Comparison of ENCODE assay signal across 33 cellular contexts in genomic region chr3:114567774-114568173, GRCh38.
DNase-seq lines count a peak whose midpoint lies in the region; ATAC-seq, FAIRE-seq and TF ChIP-seq lines count a peak whose summit lies in the region.
"Had no signal": no experiment of that assay in that cellular context is flagged by ENCODE, and none has a peak within 500 bp of the region (broad histone marks: within the 10 kb centered on the region; RNA-seq: fewer than 3 reads in every experiment).

No MANE protein-coding gene starts in this region.

- POLR2A ChIA-PET in WTC11 (lab: Charles Lee) = no interaction called here

- no peak for DNase-seq in Right ventricle myocardium superior
- DNase-seq in right atrium auricular region (ENCODE audit: low spot score) = no peak
- DNase-seq in WTC11 (ENCODE audit: low spot score) = no peak
- DNase-seq in left lobe of liver (ENCODE audit: low spot score) = peak; percentile 59
- no peak for DNase-seq in NCI-H1048 (lab: John Stamatoyannopoulos, UW)
- DNase-seq in DMS153 (lab: John Stamatoyannopoulos, UW) = no peak
- no peak for DNase-seq in RCC 7860 (ENCODE audit: low spot score)
- DNase-seq in MM.1S = no peak
- DNase-seq: activated CD4-positive, alpha-beta T cell treated with anti-CD3 and anti-CD28 coated beads for 36 hours; amniotic stem cell; CD4-positive, CD25-positive, alpha-beta regulatory T cell; dorsolateral prefrontal cortex; EL; foreskin melanocyte; GM23248; heart right ventricle; IMR-90; NCI-H1092; NCI-H2029 treated with DMSO at 0.1 percent for 48 hours; NCI-H446 treated with DMSO at 0.1 percent for 48 hours; NK-92 treated with Interleukin-12 subunit alpha and Interleukin-12 subunit beta, amount 100 ng/mL, for 24 hours; PC-9; SIG-M5; sigmoid colon; stimulated activated CD4-positive, alpha-beta T cell treated with anti-CD3 and anti-CD28 coated beads, Interleukin-4, amount 100 ng/mL, for 24 hours; thyroid gland had no signal

- intact Hi-C loops in Right ventricle myocardium superior (cut with DNase I) = no loop called here

- FAIRE-seq in RCC 7860 (lab: Jason Lieb, UNC) = no peak
- FAIRE-seq: A549 had no signal

- peaks cover 7% of the 10 kb centered on the region for H3K9me3 Mint-ChIP-seq in WTC11
- H3K9me3 Mint-ChIP-seq: T-helper 2 cell treated with Interferon-gamma antibody and Interleukin-4, amounts not matched to agents 5 μg/mL and 100 μg/mL, for 36 hours had no signal

- H3K4me1 Mint-ChIP-seq in WTC11 = peaks cover 61% of the 10 kb centered on the region

- H3K27me3 Mint-ChIP-seq in WTC11 (ENCODE audit: low read depth) = no peaks in the 10 kb centered on the region
- H3K27me3 Mint-ChIP-seq: activated CD4-positive, alpha-beta T cell treated with anti-CD3 and anti-CD28 coated beads for 36 hours; activated naive CD4-positive, alpha-beta T cell treated with anti-CD3 and anti-CD28 coated beads, Interleukin-2, amount 50 U/mL, for 24 hours; brain; CD4-positive, CD25-positive, alpha-beta regulatory T cell; memory B cell had no signal

- no peak overlapping the region for H3K4me3 Mint-ChIP-seq in WTC11
- H3K4me3 Mint-ChIP-seq: activated CD4-positive, alpha-beta T cell treated with anti-CD3 and anti-CD28 coated beads for 36 hours; activated naive CD4-positive, alpha-beta T cell treated with anti-CD3 and anti-CD28 coated beads, Interleukin-2, amount 50 U/mL, for 24 hours; brain; CD4-positive, CD25-positive, alpha-beta regulatory T cell; memory B cell; T-helper 2 cell treated with Interferon-gamma antibody and Interleukin-4, amounts not matched to agents 5 μg/mL and 100 μg/mL, for 36 hours had no signal

- H3K4me3 ChIP-seq in right atrium auricular region (no peak overlapping the region), MM.1S (ENCODE audit: low read length) (no peak overlapping the region)
- H3K4me3 ChIP-seq: A549, dorsolateral prefrontal cortex, GM23248, heart right ventricle, PC-9, sigmoid colon, thyroid gland, vagina had no signal

- H3K27ac ChIP-seq in right atrium auricular region = no peak overlapping the region
- no peak overlapping the region for H3K27ac ChIP-seq in MM.1S (ENCODE audit: low read length)
- H3K27ac ChIP-seq: A549, dorsolateral prefrontal cortex, GM23248, neutrophil, PC-9, sigmoid colon, thyroid gland, vagina had no signal

- 0 out of 2 replicates have a peak, but pooled peaks cover 2% of the 10 kb centered on the region for H3K36me3 Mint-ChIP-seq in WTC11

- no peaks in the 10 kb centered on the region for H3K36me3 ChIP-seq in right atrium auricular region
- no peaks in the 10 kb centered on the region for H3K36me3 ChIP-seq in MM.1S (replicated peaks; ENCODE audit: insufficient read depth, low read length)
- H3K36me3 ChIP-seq: neutrophil, sigmoid colon, thyroid gland, vagina had no signal

- H3F3A ChIP-seq in MM.1S (ENCODE audit: insufficient read depth, low read length) = peaks cover 12% of the 10 kb centered on the region

- TF ChIP-seq CTCF in right atrium auricular region (IDR thresholded peaks at IDR 0.05) = no peak
- no peak for TF ChIP-seq CTCF in WTC11 (IDR thresholded peaks at IDR 0.05)
- no peak for TF ChIP-seq CTCF in MM.1S (IDR thresholded peaks at IDR 0.05; ENCODE audit: low read length)

- H3K4me2 ChIP-seq in MM.1S (ENCODE audit: low read depth, low read length) = no peak overlapping the region
- H3K4me2 ChIP-seq: A549, PC-9 had no signal

- no peak overlapping the region for H3K9ac ChIP-seq in MM.1S (ENCODE audit: low read length)
- H3K9ac ChIP-seq: GM23248 had no signal

- peaks cover 0 to 60% of the 10 kb centered on the region in 2 donors for H3K4me1 ChIP-seq in right atrium auricular region
- H3K4me1 ChIP-seq in MM.1S (ENCODE audit: low read length) = peaks cover 22% of the 10 kb centered on the region
- H3K4me1 ChIP-seq: A549 had no signal

- H3K9me3 ChIP-seq in right atrium auricular region (no peaks in the 10 kb centered on the region), MM.1S (replicated peaks; ENCODE audit: insufficient read depth, low read length) (no peaks in the 10 kb centered on the region)
- H3K9me3 ChIP-seq: A549, neutrophil, sigmoid colon, thyroid gland, vagina had no signal

- no peak overlapping the region for H3K27ac Mint-ChIP-seq in WTC11
- H3K27ac Mint-ChIP-seq: activated CD4-positive, alpha-beta T cell treated with anti-CD3 and anti-CD28 coated beads for 36 hours; activated naive CD4-positive, alpha-beta T cell treated with anti-CD3 and anti-CD28 coated beads, Interleukin-2, amount 50 U/mL, for 24 hours; CD4-positive, CD25-positive, alpha-beta regulatory T cell; memory B cell; T-helper 2 cell treated with Interferon-gamma antibody and Interleukin-4, amounts not matched to agents 5 μg/mL and 100 μg/mL, for 36 hours had no signal

- peak; percentile 15 for ATAC-seq in Right ventricle myocardium superior (ENCODE audit: poor library complexity)
- ATAC-seq in WTC11 = peak; percentile 33
- ATAC-seq in left lobe of liver = peak; percentile 79
- ATAC-seq: A549; activated CD4-positive, alpha-beta T cell treated with anti-CD3 and anti-CD28 coated beads for 36 hours had no signal

- CTCF ChIA-PET in WTC11 (lab: Charles Lee) = no interaction called here

- no peaks in the 10 kb centered on the region for H3K79me2 ChIP-seq in MM.1S (ENCODE audit: low read length)

- no peak overlapping the region for H2AFZ ChIP-seq in MM.1S (ENCODE audit: low read length)
- H2AFZ ChIP-seq: GM23248, PC-9 had no signal

- no peaks in the 10 kb centered on the region for H4K20me1 ChIP-seq in MM.1S (ENCODE audit: insufficient read depth, low read length)

- H3K9me2 ChIP-seq in MM.1S (replicated peaks; ENCODE audit: insufficient read depth, low read length) = no peaks in the 10 kb centered on the region

- H3K27me3 ChIP-seq in right atrium auricular region = no peaks in the 10 kb centered on the region
- H3K27me3 ChIP-seq in MM.1S (replicated peaks; ENCODE audit: insufficient read depth, low read length) = peaks cover 17% of the 10 kb centered on the region
- H3K27me3 ChIP-seq: dorsolateral prefrontal cortex, heart right ventricle, neutrophil, sigmoid colon, thyroid gland, vagina had no signal

TF ChIP-seq in WTC11, 78 proteins besides CTCF, POLR2A, EP300 and RAD21:
- TF ChIP-seq TEAD1 (CRISPR knock-in tag; IDR thresholded peaks at IDR 0.05) (no peak), ATF2 (CRISPR knock-in tag; IDR thresholded peaks at IDR 0.05; ENCODE audit: borderline replicate concordance, low read depth) (no peak), ZNF281 (CRISPR knock-in tag; IDR thresholded peaks at IDR 0.05) (no peak), ZNF396 (CRISPR knock-in tag; IDR thresholded peaks at IDR 0.05; ENCODE audit: borderline replicate concordance) (no peak), NFE2L1 (CRISPR knock-in tag; IDR thresholded peaks at IDR 0.05) (no peak), SMAD4 (CRISPR knock-in tag; IDR thresholded peaks at IDR 0.05) (no peak), SP1 (CRISPR knock-in tag; conservative IDR thresholded peaks at IDR 0.05) (no peak)

Comparison
In these comparisons a context has a peak if more than half of its experiments do, and no peak if none do; other contexts are left out.
1. ATAC-seq: peak in every context shown above with its lines; median percentile 79 in left lobe of liver; 33 in WTC11; 15 in Right ventricle myocardium superior.